In the genomic region with DNA sequence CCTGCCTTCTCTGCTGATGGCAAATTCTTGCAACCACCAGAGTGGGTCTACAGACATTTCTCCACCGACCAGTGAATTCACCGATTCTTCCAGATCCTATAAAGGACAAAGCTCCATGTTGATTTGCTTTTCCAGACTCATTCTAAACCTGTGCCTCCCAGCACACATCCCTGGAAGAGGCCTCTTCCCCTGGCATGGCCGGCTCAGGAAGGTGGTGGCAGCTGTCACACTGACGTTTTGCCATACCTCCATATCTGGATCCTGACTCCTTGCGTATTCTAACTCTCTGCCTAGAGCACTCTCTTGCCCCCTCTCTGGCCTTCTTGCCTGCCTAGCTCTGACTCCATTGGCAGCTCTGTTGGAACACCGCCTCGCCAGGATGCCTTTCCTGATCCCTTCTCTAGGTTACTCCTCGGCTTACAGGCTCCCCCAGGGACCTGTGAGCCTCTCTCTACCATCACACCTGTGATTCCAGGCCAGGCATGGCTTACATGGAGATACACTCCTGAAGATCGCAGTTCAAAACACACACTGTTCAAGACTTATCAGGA, we compare ENCODE assay signal across 23 cellular contexts. TPM values are rescaled to one million over a fixed set of nuclear protein-coding genes. Genes with fewer than 3 reads are reported as not detected.
"Had no signal": no experiment of that assay in that cellular context is flagged by ENCODE, and none has a peak within 500 bp of the region (broad histone marks: within the 10 kb centered on the region; RNA-seq: fewer than 3 reads in every experiment).

No MANE protein-coding gene starts in this region.

- DNase-seq: activated CD4-positive, alpha-beta memory T cell treated with anti-CD3 and anti-CD28 coated beads for 36 hours; activated CD4-positive, alpha-beta T cell treated with anti-CD3 and anti-CD28 coated beads, Interleukin-2, amount 10 ng/mL, durations not matched to agents 7 days and 5 days; activated CD4-positive, CD25-positive, alpha-beta regulatory T cell; activated effector memory CD4-positive, alpha-beta T cell treated with Interleukin-2 at 50 U/mL for 16 hours; activated naive CD4-positive, alpha-beta T cell; activated T-cell treated with anti-CD3 and anti-CD28 coated beads, Interleukin-2, amount 50 U/mL, for 24 hours; Karpas-422; NCI-H1105 treated with DMSO at 0.1 percent for 48 hours; NCI-H146; NCI-H187 treated with DMSO at 0.1 percent for 48 hours; NCI-H2081 treated with DMSO at 0.1 percent for 48 hours; NCI-H345; NCI-H510A; NCI-H526 treated with DMSO at 0.1 percent for 48 hours; NCI-H82; SIG-M5; T-helper 2 cell; T1000 had no signal

- H3K4me3 ChIP-seq: K562 had no signal

- ATAC-seq: K562 had no signal

RNA-seq across cellular contexts. Expression of a gene that starts 31.0 kb away (rescaled TPM):
- total RNA-seq: activated CD4-positive, alpha-beta memory T cell treated with anti-CD3 and anti-CD28 coated beads for 36 hours; activated CD4-positive, alpha-beta T cell treated with anti-CD3 and anti-CD28 coated beads, Interleukin-2, amount 10 ng/mL, durations not matched to agents 7 days and 5 days; activated CD8-positive, alpha-beta memory T cell treated with anti-CD3 and anti-CD28 coated beads for 36 hours; activated T-helper 1 cell treated with anti-CD3 and anti-CD28 coated beads, Interleukin-12 subunit alpha, Interleukin-12 subunit beta, Interleukin-2, Interleukin-4 antibody, amounts not matched to agents 30 ng/mL and 10 ng/mL and 1 ng/mL, durations not matched to agents 14 hours and 24 hours and 36 hours; bronchial epithelial cell; OCI-LY7 had no signal
